ENCODE assay signal across 12 cellular contexts in the genomic region with DNA sequence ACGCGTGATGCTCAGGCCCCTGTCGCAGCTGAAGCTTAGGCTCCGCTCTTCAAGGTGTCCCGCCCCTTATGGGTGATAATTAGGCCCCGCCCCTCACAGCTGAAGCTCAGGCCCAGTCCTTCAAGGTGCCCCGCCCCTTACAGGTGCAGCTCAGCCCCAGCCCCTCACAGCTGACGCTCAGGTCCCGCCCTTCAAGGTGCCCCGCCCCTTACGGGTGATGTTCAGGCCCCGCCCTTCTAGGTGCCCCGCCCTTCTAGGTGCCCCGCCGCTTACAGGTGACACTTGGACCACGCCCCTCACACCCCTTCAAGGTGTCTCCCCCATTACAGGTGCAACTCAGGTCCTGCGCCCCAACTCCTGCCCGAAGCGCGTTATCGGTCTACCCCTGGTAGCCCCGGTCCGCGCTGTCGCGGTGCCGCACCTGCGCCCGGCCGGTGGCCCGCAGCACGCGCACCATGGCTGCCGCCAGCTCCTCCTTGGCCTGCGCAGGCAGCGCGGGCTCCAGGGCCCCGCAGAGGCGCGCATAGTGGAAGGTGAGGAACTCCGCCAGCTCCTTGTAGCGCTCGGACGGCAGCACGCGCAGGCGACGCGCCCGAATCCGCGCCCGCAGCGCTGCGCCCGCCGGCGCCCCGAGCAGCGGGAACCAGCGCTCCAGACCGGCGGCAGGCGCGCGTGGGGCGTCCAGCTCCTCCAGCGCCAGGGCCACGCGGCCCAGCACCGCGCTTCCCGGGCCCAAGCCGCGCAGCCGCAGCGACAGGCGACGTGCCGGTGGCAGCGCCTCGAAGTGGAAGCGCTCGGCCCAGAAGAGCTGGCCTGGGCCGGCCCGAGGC. TPM values are rescaled to one million over a fixed set of nuclear protein-coding genes. Genes with fewer than 3 reads are reported as not detected.
DNase-seq lines count a peak whose midpoint lies in the region; ATAC-seq, FAIRE-seq and TF ChIP-seq lines count a peak whose summit lies in the region.
"Had no signal": no experiment of that assay in that cellular context is flagged by ENCODE, and none has a peak within 500 bp of the region (broad histone marks: within the 10 kb centered on the region; RNA-seq: fewer than 3 reads in every experiment).

No MANE protein-coding gene starts in this region.

- TF ChIP-seq POLR2A in H54 (IDR thresholded peaks at IDR 0.05; ENCODE audit: low read depth, low read length), result no peak

- BruUV-seq in PC-9 (replicated peaks; lab: Mats Ljungman, UMichigan), result no TSS peak

- no peaks in the 10 kb centered on the region for H3K9me2 ChIP-seq in PC-9 (ENCODE audit: insufficient read depth)

- H3F3A ChIP-seq in PC-9 (ENCODE audit: insufficient read depth, low read depth), result peaks cover under 1% of the 10 kb centered on the region; the same call in 1 of the 2 replicates

- H3K27me3 ChIP-seq in osteoblast (ENCODE audit: insufficient read depth, low read length) (peaks cover 41% of the 10 kb centered on the region), PC-9 (ENCODE audit: insufficient read depth, low read depth) (no peaks in the 10 kb centered on the region)

- H4K20me1 ChIP-seq in osteoblast (ENCODE audit: insufficient read depth, low read length), result no peaks in the 10 kb centered on the region
- H4K20me1 ChIP-seq in PC-9 (ENCODE audit: insufficient read depth), result no peaks in the 10 kb centered on the region; the same call in 1 of the 2 replicates

- no peak for FAIRE-seq in H54 (lab: Jason Lieb, UNC)

- TF ChIP-seq CTCF in coronary artery (IDR thresholded peaks at IDR 0.05) (no peak), osteoblast (IDR thresholded peaks at IDR 0.05; ENCODE audit: extremely low read depth, low read depth, low read length) (no peak), omental fat pad (IDR thresholded peaks at IDR 0.05) (no peak), PC-9 (conservative IDR thresholded peaks at IDR 0.05) (no peak)

- H2AFZ ChIP-seq in osteoblast (ENCODE audit: low read length) (no peak overlapping the region), PC-9 (no peak overlapping the region)

- no peaks in the 10 kb centered on the region for H3K36me3 ChIP-seq in osteoblast (ENCODE audit: insufficient read depth, low read length)
- no peaks in the 10 kb centered on the region for H3K36me3 ChIP-seq in PC-9 (ENCODE audit: low read depth)

- POLR2A ChIA-PET in PC-9 (lab: Charles Lee; ENCODE audit: unreplicated experiment), result no interaction called here

- H3K4me3 ChIP-seq in coronary artery (peak overlapping the region; percentile 58), osteoblast (ENCODE audit: insufficient read depth, low read length) (no peak overlapping the region), PC-9 (no peak overlapping the region)

- peaks cover 6% of the 10 kb centered on the region for H3K4me1 ChIP-seq in osteoblast (ENCODE audit: insufficient read depth, low read length)
- H3K4me1 ChIP-seq in PC-9 (replicated peaks; ENCODE audit: insufficient read depth), result peaks cover 5% of the 10 kb centered on the region; the same call in 1 of the 2 replicates

- H3K9me3 ChIP-seq in osteoblast (ENCODE audit: low read depth, low read length) (no peaks in the 10 kb centered on the region), PC-9 (ENCODE audit: insufficient read depth, low read depth) (no peaks in the 10 kb centered on the region)

- no peak overlapping the region for H3K27ac ChIP-seq in coronary artery
- no peak overlapping the region for H3K27ac ChIP-seq in osteoblast (ENCODE audit: low read depth, low read length)
- no peak overlapping the region for H3K27ac ChIP-seq in PC-9

- peak; percentile 67 for DNase-seq in ELF-1 (ENCODE audit: low read depth, low spot score)
- DNase-seq in NCI-H146 (lab: John Stamatoyannopoulos, UW), result peak; percentile 88
- DNase-seq in coronary artery (ENCODE audit: low spot score), result no peak
- DNase-seq in osteoblast (ENCODE audit: insufficient read length, low spot score, missing footprints), result peak; percentile 90
- DNase-seq in omental fat pad (ENCODE audit: low spot score), result no peak
- no peak for DNase-seq in H54 (ENCODE audit: insufficient read length, low spot score)
- DNase-seq in PC-9, result no peak
- DNase-seq: activated naive CD8-positive, alpha-beta T cell treated with anti-CD3 and anti-CD28 coated beads, Interleukin-2, amount 10 ng/mL, durations not matched to agents 7 days and 5 days; GF-D8; NCI-H446 had no signal

- intact Hi-C loops in PC-9 (cut with micrococcal nuclease; ENCODE audit: unreplicated experiment), result no loop called here

- ATAC-seq in omental fat pad (ENCODE audit: low FRiP score) (no peak), HG03280 (IDR thresholded peaks at IDR 0.05; ENCODE audit: unreplicated experiment) (no peak)

- no peak overlapping the region for H3K4me2 ChIP-seq in osteoblast (ENCODE audit: insufficient read depth, low read length)
- no peak overlapping the region for H3K4me2 ChIP-seq in PC-9

- H3K79me2 ChIP-seq in osteoblast (ENCODE audit: insufficient read depth, low read length), result no peaks in the 10 kb centered on the region
- H3K79me2 ChIP-seq in PC-9 (ENCODE audit: low read depth), result no peaks in the 10 kb centered on the region

- CTCF ChIA-PET in PC-9 (lab: Charles Lee), result no interaction called here

RNA-seq across cellular contexts. Expression of a gene that starts 7.3 kb away (rescaled TPM):
- total RNA-seq in osteoblast (under 0.01 TPM in 2 replicates), omental fat pad (1 to 10 TPM; 2.0 to 6.9 (median 3.6) TPM), PC-9 (2021) (not detected in 2 replicates)
- total RNA-seq: epithelial cell of proximal tubule had no signal

RNA-seq across cellular contexts. Expression of a gene that starts 7.3 kb away (rescaled TPM):
- total RNA-seq in osteoblast, result 8.3 and 9.8 TPM in 2 replicates
- 10 to 100 TPM; 17.4 to 41.8 (median 33.6) TPM for total RNA-seq in omental fat pad
- total RNA-seq in PC-9 (2021), result 27.3 and 31.6 TPM in 2 replicates

RNA-seq across cellular contexts. Expression of a gene that starts 22.2 kb away (rescaled TPM):
- total RNA-seq in osteoblast (not detected in 2 replicates), omental fat pad (not detected), PC-9 (2021) (not detected in 2 replicates)
- total RNA-seq: epithelial cell of proximal tubule had no signal

RNA-seq across cellular contexts. Expression of a gene that starts 38.3 kb away (rescaled TPM):
- 63.9 and 69.5 TPM in 2 replicates for total RNA-seq in osteoblast
- 100 to 1,000 TPM in 1 of 4 donors, 10 to 100 TPM in 3; 52.2 to 141 (median 79.5) TPM for total RNA-seq in omental fat pad
- 49.9 and 62.4 TPM in 2 replicates for total RNA-seq in PC-9 (2021)

RNA-seq across cellular contexts. Expression of a gene that starts 51.2 kb away (rescaled TPM):
- total RNA-seq in osteoblast (not detected in 2 replicates), omental fat pad (1 to 10 TPM in 1 of 4 donors, under 1 TPM in 1, not detected in 2; 0.36 to 1.3 TPM), PC-9 (2021) (not detected in 2 replicates)
- total RNA-seq: epithelial cell of proximal tubule had no signal

Comparison
In these comparisons a context has a peak if more than half of its experiments do, and no peak if none do; other contexts are left out.
1. DNase-seq: peak in ELF-1 (single experiment), NCI-H146 (single experiment) and osteoblast (single experiment); none in coronary artery (single experiment), omental fat pad (single experiment), H54 (single experiment) and PC-9 (0 of 2).